Comparison of ENCODE assay signal across 10 cellular contexts in genomic region chr16:89098767-89099430, GRCh38. TPM values are rescaled to one million over a fixed set of nuclear protein-coding genes. Genes with fewer than 3 reads are reported as not detected.
A peak's percentile ranks its signal among the peaks of the same experiment; 100 is the strongest.
DNase-seq lines count a peak whose midpoint lies in the region; ATAC-seq, FAIRE-seq and TF ChIP-seq lines count a peak whose summit lies in the region.
"Had no signal": no experiment of that assay in that cellular context is flagged by ENCODE, and none has a peak within 500 bp of the region (broad histone marks: within the 10 kb centered on the region; RNA-seq: fewer than 3 reads in every experiment).

No MANE protein-coding gene starts in this region.

- peaks cover 42% of the 10 kb centered on the region for H3K36me3 Mint-ChIP-seq in activated CD8-positive, alpha-beta memory T cell treated with anti-CD3 and anti-CD28 coated beads, Interleukin-2, amount 10 ng/mL, durations not matched to agents 7 days and 5 days
- peaks cover 75% of the 10 kb centered on the region for H3K36me3 Mint-ChIP-seq in stimulated activated effector memory CD8-positive, alpha-beta T cell treated with anti-CD3 and anti-CD28 coated beads, Interleukin-12 subunit alpha, Interleukin-12 subunit beta, amount 100 ng/mL, for 72 hours

- no peaks in the 10 kb centered on the region for H3K27me3 ChIP-seq in MM.1S (replicated peaks; ENCODE audit: insufficient read depth, low read length)
- no peaks in the 10 kb centered on the region for H3K27me3 ChIP-seq in K562 (ENCODE audit: control insufficient read depth in 2 of 2, insufficient read depth in 2 of 2, low read length in 2 of 2)
- H3K27me3 ChIP-seq in gastroesophageal sphincter: no peaks in the 10 kb centered on the region
- H3K27me3 ChIP-seq: SJSA1 had no signal

- H3K27me3 Mint-ChIP-seq in activated CD8-positive, alpha-beta memory T cell treated with anti-CD3 and anti-CD28 coated beads, Interleukin-2, amount 10 ng/mL, durations not matched to agents 7 days and 5 days: no peaks in the 10 kb centered on the region

- no peaks in the 10 kb centered on the region for H3K4me1 ChIP-seq in MM.1S (ENCODE audit: low read length)
- peaks cover 25 to 77% of the 10 kb centered on the region in 2 experiments; a peak in 4 of 5 replicates for H3K4me1 ChIP-seq in K562 (replicated peaks in 1 of 2; ENCODE audit: control insufficient read depth in 2 of 2, insufficient read depth in 2 of 2, low read length in 2 of 2)
- peaks cover 0 to 45% (median 20%) of the 10 kb centered on the region in 3 donors for H3K4me1 ChIP-seq in gastroesophageal sphincter

- BruUV-seq in K562 (replicated peaks; lab: Mats Ljungman, UMichigan): no TSS peak

- in situ Hi-C loops in K562 (cut with MboI): no loop called here

- peaks cover 49% of the 10 kb centered on the region for H3K79me2 ChIP-seq in MM.1S (ENCODE audit: low read length)
- H3K79me2 ChIP-seq in K562 (ENCODE audit: control insufficient read depth, insufficient read depth, low read length): peaks cover 59% of the 10 kb centered on the region

- no peak for TF ChIP-seq RAD21 in K562 (CRISPR knock-in tag; conservative IDR thresholded peaks at IDR 0.05 in 1 of 2, IDR thresholded peaks at IDR 0.05 in 1 of 2)

- no peaks in the 10 kb centered on the region for H4K20me1 ChIP-seq in MM.1S (ENCODE audit: insufficient read depth, low read length)
- peaks cover 12% of the 10 kb centered on the region; the same call in 1 of the 2 replicates for H4K20me1 ChIP-seq in K562 (replicated peaks; ENCODE audit: control insufficient read depth, insufficient read depth, low read length)

- no peak overlapping the region for H3K4me3 ChIP-seq in MM.1S (ENCODE audit: low read length)
- no peak overlapping the region for H3K4me3 ChIP-seq in K562
- H3K4me3 ChIP-seq in gastroesophageal sphincter: no peak overlapping the region
- H3K4me3 ChIP-seq: SJSA1 had no signal

- no peaks in the 10 kb centered on the region for H3K9me2 ChIP-seq in MM.1S (replicated peaks; ENCODE audit: insufficient read depth, low read length)

- TF ChIP-seq POLR2A in K562 (conservative IDR thresholded peaks at IDR 0.05): no peak
- no peak for TF ChIP-seq POLR2A in gastroesophageal sphincter (IDR thresholded peaks at IDR 0.05)

- FAIRE-seq in K562 (lab: Jason Lieb, UNC): no peak

- POLR2A ChIA-PET in K562 (lab: Yijun Ruan, JAX): interaction anchor here (0.7 to 1.6 kb wide), 8 partner anchors 9 to 130 kb away, joined by 3 to 10 read pairs (median 4); no protein-coding TSS in a partner anchor

- 72% methylated on average over 20 of the region's 26 CpGs for WGBS in K562 (ENCODE audit: insufficient coverage, low coverage, missing lambda C conversion rate)
- 87 to 89% methylated on average over 11 to 15 of the region's 26 CpGs for WGBS in gastroesophageal sphincter (ENCODE audit: low coverage in 1 of 2), 2 donors

- H3K27ac ChIP-seq in MM.1S (ENCODE audit: low read length) (peak overlapping the region; percentile 37; the same call in 1 of the 2 replicates), K562 (ENCODE audit: extremely low read depth, low read depth, low read length) (peak overlapping the region; percentile 26; the same call in 1 of the 3 replicates), gastroesophageal sphincter (no peak overlapping the region)
- H3K27ac ChIP-seq: SJSA1 had no signal

- H3K36me3 ChIP-seq in MM.1S (replicated peaks; ENCODE audit: insufficient read depth, low read length) (no peaks in the 10 kb centered on the region), K562 (ENCODE audit: control insufficient read depth, insufficient read depth, low read length) (peaks cover 62% of the 10 kb centered on the region; the same call in 2 of the 3 replicates), gastroesophageal sphincter (peaks cover 0 to 61% of the 10 kb centered on the region in 2 donors)

- no peaks in the 10 kb centered on the region for H3F3A ChIP-seq in MM.1S (ENCODE audit: insufficient read depth, low read length)

- peaks cover 82% of the 10 kb centered on the region for H3K4me1 Mint-ChIP-seq in activated CD8-positive, alpha-beta memory T cell treated with anti-CD3 and anti-CD28 coated beads, Interleukin-2, amount 10 ng/mL, durations not matched to agents 7 days and 5 days
- peaks cover 84% of the 10 kb centered on the region for H3K4me1 Mint-ChIP-seq in stimulated activated effector memory CD8-positive, alpha-beta T cell treated with anti-CD3 and anti-CD28 coated beads, Interleukin-12 subunit alpha, Interleukin-12 subunit beta, amount 100 ng/mL, for 72 hours

- H3K9me3 ChIP-seq in MM.1S (replicated peaks; ENCODE audit: insufficient read depth, low read length) (no peaks in the 10 kb centered on the region), K562 (replicated peaks; ENCODE audit: control insufficient read depth, insufficient read depth, low read depth, low read length) (no peaks in the 10 kb centered on the region), gastroesophageal sphincter (no peaks in the 10 kb centered on the region)
- H3K9me3 ChIP-seq: SJSA1 had no signal

- peak overlapping the region; percentile 99 for H3K27ac Mint-ChIP-seq in activated CD8-positive, alpha-beta memory T cell treated with anti-CD3 and anti-CD28 coated beads, Interleukin-2, amount 10 ng/mL, durations not matched to agents 7 days and 5 days
- H3K27ac Mint-ChIP-seq in stimulated activated effector memory CD8-positive, alpha-beta T cell treated with anti-CD3 and anti-CD28 coated beads, Interleukin-12 subunit alpha, Interleukin-12 subunit beta, amount 100 ng/mL, for 72 hours: peak overlapping the region; percentile 99

- no peak for DNase-seq in activated CD8-positive, alpha-beta memory T cell treated with anti-CD3 and anti-CD28 coated beads, Interleukin-2, amount 10 ng/mL, durations not matched to agents 7 days and 5 days
- DNase-seq in activated CD8-positive, alpha-beta memory T cell treated with anti-CD3 and anti-CD28 coated beads, Interleukin-2, amount 50 U/mL, for 4 hours: no peak
- DNase-seq in MM.1S (no peak), K562 (ENCODE audit: extremely low read depth in 1 of 4, low spot score in 3 of 4) (no peak), SK-N-DZ (ENCODE audit: low spot score) (no peak), SIG-M5 treated with dmso at 0.1 percent for 504 hours (lab: John Stamatoyannopoulos, UW; ENCODE audit: unreplicated experiment) (no peak)
- DNase-seq in stimulated activated effector memory CD8-positive, alpha-beta T cell treated with anti-CD3 and anti-CD28 coated beads, Interleukin-12 subunit alpha, Interleukin-12 subunit beta, amount 100 ng/mL, for 72 hours (ENCODE audit: low spot score in 2 of 2): no peak
- DNase-seq: NCI-H2081 treated with DMSO at 0.1 percent for 48 hours had no signal

- peaks cover 5% of the 10 kb centered on the region for H3K9me1 ChIP-seq in K562 (ENCODE audit: control insufficient read depth, insufficient read depth, low read length)

- no peaks in the 10 kb centered on the region for H3K9me3 Mint-ChIP-seq in activated CD8-positive, alpha-beta memory T cell treated with anti-CD3 and anti-CD28 coated beads, Interleukin-2, amount 10 ng/mL, durations not matched to agents 7 days and 5 days (ENCODE audit: low read depth)
- H3K9me3 Mint-ChIP-seq in stimulated activated effector memory CD8-positive, alpha-beta T cell treated with anti-CD3 and anti-CD28 coated beads, Interleukin-12 subunit alpha, Interleukin-12 subunit beta, amount 100 ng/mL, for 72 hours: no peaks in the 10 kb centered on the region

- CTCF ChIA-PET in activated CD8-positive, alpha-beta memory T cell treated with anti-CD3 and anti-CD28 coated beads, Interleukin-2, amount 10 ng/mL, durations not matched to agents 7 days and 5 days (lab: Charles Lee): interaction anchor here (1.1 to 4.1 kb wide), 2 partner anchors 16 to 143 kb away, joined by 3 to 22 read pairs; no protein-coding TSS in a partner anchor
- CTCF ChIA-PET in K562 (lab: Yijun Ruan, JAX; ENCODE audit: low intra/inter-chr PET ratio): no interaction called here

- TF ChIP-seq EP300 in K562 (IDR thresholded peaks at IDR 0.05; ENCODE audit: low read length): no peak
- no peak for TF ChIP-seq EP300 in gastroesophageal sphincter (IDR thresholded peaks at IDR 0.05)

- H3K4me2 ChIP-seq in MM.1S (ENCODE audit: low read depth, low read length) (no peak overlapping the region; the same call in 1 of the 2 replicates), K562 (ENCODE audit: insufficient read depth, low read length) (peak overlapping the region; percentile 78)

- no peak overlapping the region for H2AFZ ChIP-seq in MM.1S (ENCODE audit: low read length)
- H2AFZ ChIP-seq in K562 (ENCODE audit: low read depth, low read length): no peak overlapping the region

- ATAC-seq in activated CD8-positive, alpha-beta memory T cell treated with anti-CD3 and anti-CD28 coated beads, Interleukin-2, amount 10 ng/mL, durations not matched to agents 7 days and 5 days: no peak
- ATAC-seq in K562: no peak
- ATAC-seq in stimulated activated effector memory CD8-positive, alpha-beta T cell treated with anti-CD3 and anti-CD28 coated beads, Interleukin-12 subunit alpha, Interleukin-12 subunit beta, amount 100 ng/mL, for 72 hours: no peak
- ATAC-seq in gastroesophageal sphincter: no peak

- H3K9ac ChIP-seq in MM.1S (ENCODE audit: low read length): no peak overlapping the region
- peak overlapping the region in 1 of 2 experiments; percentile 22; a peak in 2 of 4 replicates for H3K9ac ChIP-seq in K562 (ENCODE audit: insufficient read depth in 1 of 2, low read depth in 2 of 2, low read length in 2 of 2)

- intact Hi-C loops in K562 (cut with micrococcal nuclease): no loop called here

- H3K4me3 Mint-ChIP-seq in activated CD8-positive, alpha-beta memory T cell treated with anti-CD3 and anti-CD28 coated beads, Interleukin-2, amount 10 ng/mL, durations not matched to agents 7 days and 5 days: peak overlapping the region; percentile 93
- peak overlapping the region; percentile 89 for H3K4me3 Mint-ChIP-seq in stimulated activated effector memory CD8-positive, alpha-beta T cell treated with anti-CD3 and anti-CD28 coated beads, Interleukin-12 subunit alpha, Interleukin-12 subunit beta, amount 100 ng/mL, for 72 hours

- no peak for TF ChIP-seq CTCF in MM.1S (IDR thresholded peaks at IDR 0.05; ENCODE audit: low read length)
- no peak for TF ChIP-seq CTCF in K562 (IDR thresholded peaks at IDR 0.05 in 2 of 3, conservative IDR thresholded peaks at IDR 0.05 in 1 of 3; ENCODE audit: insufficient read depth in 2 of 3, low read depth in 1 of 3, low read length in 3 of 3)
- no peak for TF ChIP-seq CTCF in gastroesophageal sphincter (IDR thresholded peaks at IDR 0.05)

RNA-seq across cellular contexts. Expression of gene ACSF3, which starts 5.2 kb away (rescaled TPM):
- total RNA-seq in activated CD8-positive, alpha-beta memory T cell treated with anti-CD3 and anti-CD28 coated beads, Interleukin-2, amount 10 ng/mL, durations not matched to agents 7 days and 5 days: 10 to 100 TPM; 43.6 to 56.7 TPM
- total RNA-seq in K562 (2011; cell fraction: chromatin; rRNA removed; ENCODE audit: low replicate concordance): 55.6 and 73.7 TPM in 2 replicates
- 44.2 and 45.9 TPM in 2 replicates for total RNA-seq in K562 (2011; cell fraction: nucleolus; rRNA removed)
- 35.3 and 39.0 TPM in 2 replicates for total RNA-seq in K562 (2011; cell fraction: nucleoplasm; rRNA removed)
- total RNA-seq in K562 (2014; rRNA removed) (28.5 and 37.0 TPM in 2 replicates), K562 (2014; rRNA removed; fragmentation: Illumina TruSeq; extraction: Trizol) (14.0 and 14.6 TPM in 2 replicates), K562 (2015; rRNA removed; fragmentation: Illumina TruSeq; extraction: Trizol) (14.5 and 16.9 TPM in 2 replicates), K562 (2021) (31.7 and 32.8 TPM in 2 replicates), gastroesophageal sphincter (10 to 100 TPM; 14.5 to 33.8 (median 28.8) TPM)
- polyA plus RNA-seq in K562 (2011; rRNA removed) (14.9 and 15.9 TPM in 2 replicates), K562 (2014; fragmentation: Illumina TruSeq; extraction: Trizol) (14.7 and 21.0 TPM in 2 replicates), K562 (2014; fragmentation: Nextera tagmentation; extraction: Ambion mirVana) (1 to 10 TPM in 1 of 2 experiments, under 1 TPM in 1; 0.77 to 1.9 TPM), K562 (2014; rRNA removed) (27.3 and 29.8 TPM in 2 replicates)
- 12.9 and 34.5 TPM in 2 replicates for polyA plus RNA-seq in K562 (2011; cell fraction: cytosol; rRNA removed)
- 22.1 and 40.2 TPM in 2 replicates for polyA plus RNA-seq in K562 (2011; cell fraction: nucleus; rRNA removed)
- 16.9 and 29.2 TPM in 2 replicates for polyA plus RNA-seq in K562 (2012)
- 16.2 and 17.6 TPM in 2 replicates for polyA minus RNA-seq in K562 (2011; rRNA and poly(A)+ RNA removed)
- polyA minus RNA-seq in K562 (2011; cell fraction: cytosol; rRNA and poly(A)+ RNA removed): 40.6 and 53.1 TPM in 2 replicates
- polyA minus RNA-seq in K562 (2011; cell fraction: nucleus; rRNA and poly(A)+ RNA removed): 21.0 and 22.3 TPM in 2 replicates
- polyA plus RNA-seq in SK-N-DZ (2014; cell fraction: cytosol; rRNA removed): 31.4 and 37.9 TPM in 2 replicates
- polyA plus RNA-seq in SK-N-DZ (2014; cell fraction: nucleus; rRNA removed): 39.1 and 47.2 TPM in 2 replicates

Comparison
In these comparisons a context has a peak if more than half of its experiments do, and no peak if none do; other contexts are left out.
1. H3K27ac ChIP-seq: peak in MM.1S (single experiment) and K562 (single experiment); none in gastroesophageal sphincter (0 of 4).